14 cellular contexts compared by ENCODE assay signal in genomic region chr22:23543506-23544000, GRCh38. TPM values are rescaled to one million over a fixed set of nuclear protein-coding genes. Genes with fewer than 3 reads are reported as not detected.
"Had no signal": no experiment of that assay in that cellular context is flagged by ENCODE, and none has a peak within 500 bp of the region (broad histone marks: within the 10 kb centered on the region; RNA-seq: fewer than 3 reads in every experiment).

No MANE protein-coding gene starts in this region.

RNA-seq across cellular contexts. Expression of gene IGLL1, which starts 36.5 kb away (rescaled TPM):
- total RNA-seq: activated B cell treated with CpG ODN at 0.5 μM for 24 hours; activated CD8-positive, alpha-beta T cell treated with anti-CD3 and anti-CD28 coated beads for 36 hours; activated naive CD8-positive, alpha-beta T cell treated with anti-CD3 and anti-CD28 coated beads for 36 hours; activated T-cell treated with anti-CD3 and anti-CD28 coated beads, Interleukin-2, amount 50 U/mL, for 4 hours; activated T-helper 17 cell treated with anti-CD3 and anti-CD28 coated beads, Interleukin-2, amount 50 U/mL, for 72 hours; adrenal gland; aorta; body of pancreas; chondrocyte; endodermal cell; esophagus muscularis mucosa; foreskin keratinocyte; gastrocnemius medialis; heart left ventricle had no signal
- polyA plus RNA-seq: aorta, foreskin keratinocyte, heart left ventricle had no signal
